29 cellular contexts compared by ENCODE assay signal in the genomic region with DNA sequence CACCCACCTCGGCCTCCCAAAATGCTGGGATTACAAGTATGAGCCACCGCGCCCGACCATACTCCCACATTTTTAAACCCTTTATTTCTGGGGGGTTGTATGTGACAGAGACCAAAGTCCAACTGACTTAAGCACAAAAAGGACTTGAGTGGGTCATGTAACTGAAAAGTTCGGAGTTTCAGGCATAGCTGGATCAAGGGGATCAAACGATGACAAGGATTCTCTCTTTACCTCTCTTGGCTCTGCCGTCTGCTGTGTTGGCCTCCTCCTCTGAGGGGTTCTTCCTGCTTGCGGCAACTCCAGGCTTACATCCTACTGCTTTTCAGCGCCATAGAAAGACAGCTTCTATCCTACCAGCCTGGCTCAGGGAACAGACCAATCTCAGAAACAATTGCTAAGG. TPM values are rescaled to one million over a fixed set of nuclear protein-coding genes. Genes with fewer than 3 reads are reported as not detected.
"Had no signal": no experiment of that assay in that cellular context is flagged by ENCODE, and none has a peak within 500 bp of the region (broad histone marks: within the 10 kb centered on the region; RNA-seq: fewer than 3 reads in every experiment).

No MANE protein-coding gene starts in this region.

- H3K36me3 ChIP-seq: colonic mucosa, esophagus squamous epithelium, left lung, lower lobe of right lung had no signal

- H3K9me3 ChIP-seq: colonic mucosa, esophagus squamous epithelium, heart right ventricle, left lung, lower lobe of right lung, mucosa of descending colon had no signal

- H3K4me3 Mint-ChIP-seq: dendritic cell treated with granulocyte-macrophage colony-stimulating factor and Interleukin-4, amounts not matched to agents 40 ng/mL and 50 ng/mL, for 4 days; effector memory CD8-positive, alpha-beta T cell; endodermal cell; mesothelial cell of epicardium; naive B cell had no signal

- H3K9me3 Mint-ChIP-seq: dendritic cell treated with granulocyte-macrophage colony-stimulating factor and Interleukin-4, amounts not matched to agents 40 ng/mL and 50 ng/mL, for 4 days; effector memory CD8-positive, alpha-beta T cell; endodermal cell; mesothelial cell of epicardium; naive B cell had no signal

- H3K27ac Mint-ChIP-seq: dendritic cell treated with granulocyte-macrophage colony-stimulating factor and Interleukin-4, amounts not matched to agents 40 ng/mL and 50 ng/mL, for 4 days; endodermal cell; mesothelial cell of epicardium had no signal

- H3K4me3 ChIP-seq: colonic mucosa, esophagus squamous epithelium, heart right ventricle, left lung, lower lobe of right lung, mucosa of descending colon had no signal

- H3K4me1 Mint-ChIP-seq: endodermal cell, mesothelial cell of epicardium, naive B cell had no signal

- FAIRE-seq: endometrium, islet of Langerhans, keratinocyte had no signal

- H3K36me3 Mint-ChIP-seq: mesothelial cell of epicardium, naive B cell had no signal

- H3K27me3 Mint-ChIP-seq: effector memory CD8-positive, alpha-beta T cell had no signal

- DNase-seq: colonic mucosa; cortex of kidney; effector CD8-positive, alpha-beta T cell; effector memory CD8-positive, alpha-beta T cell; endodermal cell; erythroblast; esophagus squamous epithelium; foreskin fibroblast; foreskin melanocyte; glutamatergic neuron; head of caudate nucleus; heart right ventricle; hippocampal formation; left cardiac atrium; left lung; left ventricle myocardium superior; lower lobe of right lung; mesenchymal stem cell; mucosa of descending colon; naive B cell had no signal

- ATAC-seq: effector memory CD8-positive, alpha-beta T cell; esophagus mucosa; heart right ventricle; left cardiac atrium; left lung; left ventricle myocardium superior; lower lobe of right lung; mucosa of descending colon had no signal

- H3K27ac ChIP-seq: colonic mucosa, epithelial cell of prostate, esophagus squamous epithelium, heart right ventricle, left lung, lower lobe of right lung had no signal

- H3K27me3 ChIP-seq: colonic mucosa, heart right ventricle had no signal

RNA-seq across cellular contexts. Expression of gene SBK1, which starts 9.2 kb away (rescaled TPM):
- total RNA-seq: lung microvascular endothelial cell, mesenteric fat pad had no signal
